In genomic region chr22:49825944-49826602, GRCh38 we compare ENCODE assay signal across 8 cellular contexts. TPM values are rescaled to one million over a fixed set of nuclear protein-coding genes. Genes with fewer than 3 reads are reported as not detected.
A peak's percentile ranks its signal among the peaks of the same experiment; 100 is the strongest.
DNase-seq lines count a peak whose midpoint lies in the region; ATAC-seq, FAIRE-seq and TF ChIP-seq lines count a peak whose summit lies in the region.

No MANE protein-coding gene starts in this region.

- in situ Hi-C loops in HepG2 (cut with HindIII; ENCODE audit: extremely low pct_ligation_motif_present, low pct_unique_long_range_greater_than_20kb), result no loop called here

- TF ChIP-seq RAD21 in HepG2 (CRISPR knock-in tag; IDR thresholded peaks at IDR 0.05), result no peak

- DNase-seq in ELR (ENCODE audit: low read depth), result peak; percentile 73
- DNase-seq in T follicular helper cell (ENCODE audit: low read depth), result peak; percentile 54
- DNase-seq in ascending aorta (ENCODE audit: low spot score in 2 of 2), result no peak
- DNase-seq in HepG2 (ENCODE audit: low spot score), result peak; percentile 38
- peak; percentile 52 for DNase-seq in stimulated activated CD8-positive, alpha-beta memory T cell treated with anti-CD3 and anti-CD28 coated beads, Interleukin-12 subunit alpha, Interleukin-12 subunit beta, amount 100 ng/mL, for 4 hours (ENCODE audit: low read depth)
- DNase-seq in amygdala (lab: John Stamatoyannopoulos, UW), result no peak
- DNase-seq in HCEC 1CT, result no peak

- H2AFZ ChIP-seq in HepG2 (ENCODE audit: low read length), result no peak overlapping the region

- peak overlapping the region; percentile 89 for H3K9ac ChIP-seq in HepG2 (ENCODE audit: insufficient read depth, low read depth, low read length)

- TF ChIP-seq CTCF in ascending aorta (IDR thresholded peaks at IDR 0.05) (no peak), HepG2 (CRISPR knock-in tag; IDR thresholded peaks at IDR 0.05) (no peak)

- H3K27me3 ChIP-seq in ascending aorta (no peaks in the 10 kb centered on the region), HepG2 (ENCODE audit: control insufficient read depth in 1 of 2, insufficient read depth in 2 of 2, low read length in 2 of 2) (peaks cover 0 to 1% of the 10 kb centered on the region in 2 experiments; a peak in 2 of 5 replicates)

- TF ChIP-seq POLR2A in HepG2 (IDR thresholded peaks at IDR 0.05; ENCODE audit: insufficient read depth in 1 of 2, low read depth in 2 of 2, low read length in 2 of 2), result no peak

- H3K4me1 ChIP-seq in ascending aorta, result peaks cover 9 to 23% of the 10 kb centered on the region in 2 donors
- H3K4me1 ChIP-seq in HepG2 (ENCODE audit: insufficient read depth, low read length), result peaks cover 47% of the 10 kb centered on the region

- H3K4me3 ChIP-seq in ascending aorta (peak overlapping the region; percentile 91 to 93), HepG2 (replicated peaks in 1 of 3; ENCODE audit: insufficient read depth in 1 of 3, low read depth in 2 of 3, low read length in 3 of 3) (peak overlapping the region; percentile 87 to 99 (median 96))

- WGBS in HepG2 (ENCODE audit: low lambda C conversion rate), result 0% methylated on average over 13 of the region's 31 CpGs

- CTCF ChIA-PET in HepG2 (lab: Yijun Ruan, JAX; ENCODE audit: low intra/inter-chr PET ratio, low total read pairs), result no interaction called here

- peak; percentile 50 for ATAC-seq in HepG2
- no peak for ATAC-seq in HG03521 (IDR thresholded peaks at IDR 0.05; ENCODE audit: unreplicated experiment)

- H3K79me2 ChIP-seq in HepG2 (ENCODE audit: insufficient read depth, low read length), result peaks cover 58% of the 10 kb centered on the region

- peaks cover 27% of the 10 kb centered on the region for H4K20me1 ChIP-seq in HepG2 (ENCODE audit: insufficient read depth, low read length)

- H3K36me3 ChIP-seq in ascending aorta, result peaks cover 31 to 34% of the 10 kb centered on the region in 2 donors
- H3K36me3 ChIP-seq in HepG2 (replicated peaks in 1 of 2; ENCODE audit: control insufficient read depth in 1 of 2, insufficient read depth in 2 of 2, low read length in 2 of 2), result peaks cover 15 to 31% of the 10 kb centered on the region in 2 experiments; a peak in 4 of 5 replicates

- peak overlapping the region in 1 of 2 donors; percentile 74 for H3K27ac ChIP-seq in ascending aorta
- peak overlapping the region; percentile 62 for H3K27ac ChIP-seq in HepG2 (ENCODE audit: extremely low read length, insufficient read depth, low read length)

- intact Hi-C loops in ascending aorta (cut with DNase I), result loop anchor here (5.0 kb wide), 1 partner anchor 1249 kb away; no protein-coding TSS in a partner anchor
- intact Hi-C loops in HepG2 (cut with micrococcal nuclease; ENCODE audit: unreplicated experiment), result no loop called here

- peaks cover 0 to 4% of the 10 kb centered on the region in 2 donors for H3K9me3 ChIP-seq in ascending aorta
- H3K9me3 ChIP-seq in HepG2 (ENCODE audit: low read length), result no peaks in the 10 kb centered on the region

- POLR2A ChIA-PET in HepG2 (lab: Yijun Ruan, JAX), result interaction anchor here (1.0 to 1.3 kb wide), 3 partner anchors 11 to 121 kb away, joined by 3 to 4 read pairs (median 3); no protein-coding TSS in a partner anchor

- peak overlapping the region; percentile 95 for H3K4me2 ChIP-seq in HepG2 (ENCODE audit: low read depth, low read length)

- no peak for TF ChIP-seq EP300 in HepG2 (IDR thresholded peaks at IDR 0.05; ENCODE audit: low read depth in 2 of 2, low read length in 2 of 2)
- TF ChIP-seq EP300 in HepG2 (CRISPR knock-in tag; IDR thresholded peaks at IDR 0.05; ENCODE audit: borderline replicate concordance), result no peak

- FAIRE-seq in HepG2 (lab: Jason Lieb, UNC), result no peak

- BruUV-seq in HepG2 (replicated peaks; lab: Mats Ljungman, UMichigan), result no TSS peak

TF ChIP-seq in HepG2, 621 proteins besides CTCF, POLR2A, EP300 and RAD21 (continues in another document):
- TF ChIP-seq ZSCAN20 (CRISPR knock-in tag; IDR thresholded peaks at IDR 0.05; ENCODE audit: borderline replicate concordance), result 0 out of 2 replicates have a peak, but pooled peaks have one; percentile 1
- peak; percentile 36 for TF ChIP-seq ZSCAN25 (CRISPR knock-in tag; IDR thresholded peaks at IDR 0.05)
- 0 out of 2 replicates have a peak, but pooled peaks have one; percentile 20 for TF ChIP-seq ZNF740 (CRISPR knock-in tag; IDR thresholded peaks at IDR 0.05)
- TF ChIP-seq TFDP1 (CRISPR knock-in tag; IDR thresholded peaks at IDR 0.05; ENCODE audit: borderline replicate concordance), result no peak
- 0 out of 2 replicates have a peak, but pooled peaks have one; percentile 4 for TF ChIP-seq ZBTB7B (CRISPR knock-in tag; IDR thresholded peaks at IDR 0.05)
- 0 out of 2 replicates have a peak, but pooled peaks have one; percentile 11 for TF ChIP-seq YEATS4 (CRISPR knock-in tag; IDR thresholded peaks at IDR 0.05; ENCODE audit: borderline replicate concordance)
- peak; percentile 2; the same call in 1 of the 2 replicates for TF ChIP-seq HNF4A (CRISPR knock-in tag; IDR thresholded peaks at IDR 0.05)
- 0 out of 2 replicates have a peak, but pooled peaks have one; percentile 29 for TF ChIP-seq TSC22D2 (CRISPR knock-in tag; IDR thresholded peaks at IDR 0.05; ENCODE audit: borderline replicate concordance)
- TF ChIP-seq NCOA1 (CRISPR knock-in tag; IDR thresholded peaks at IDR 0.05), result no peak
- no peak for TF ChIP-seq ZNF296 (CRISPR knock-in tag; conservative IDR thresholded peaks at IDR 0.05)
- TF ChIP-seq ATF7-NPFF (CRISPR knock-in tag; IDR thresholded peaks at IDR 0.05; ENCODE audit: low read depth), result peak; percentile 14; the same call in 1 of the 2 replicates
- TF ChIP-seq NFATC3 (CRISPR knock-in tag; IDR thresholded peaks at IDR 0.05), result 0 out of 2 replicates have a peak, but pooled peaks have one; percentile 20

RNA-seq across cellular contexts. Expression of gene BRD1, which starts 1.6 kb away (rescaled TPM):
- 32.5 TPM for total RNA-seq in ascending aorta
- total RNA-seq in HepG2 (2016; rRNA removed; fragmentation: Illumina TruSeq; extraction: Trizol), result 6.6 and 12.0 TPM in 2 replicates
- total RNA-seq in HepG2 (2016; cell fraction: cytosol; rRNA removed; fragmentation: Illumina TruSeq; extraction: Trizol; ENCODE audit: low read depth), result 6.1 and 7.5 TPM in 2 replicates
- total RNA-seq in HepG2 (2016; cell fraction: insoluble cytoplasmic fraction; rRNA removed; fragmentation: Illumina TruSeq; extraction: Trizol), result 6.3 and 13.3 TPM in 2 replicates
- 6.7 and 8.2 TPM in 2 replicates for total RNA-seq in HepG2 (2016; cell fraction: membrane; rRNA removed; fragmentation: Illumina TruSeq; extraction: Trizol)
- total RNA-seq in HepG2 (2016; cell fraction: nucleus; rRNA removed; fragmentation: Illumina TruSeq; extraction: Trizol), result 14.2 and 15.7 TPM in 2 replicates
- 5.1 and 6.4 TPM in 2 replicates for polyA plus RNA-seq in HepG2 (2011; rRNA removed)
- polyA plus RNA-seq in HepG2 (2011; cell fraction: cytosol; rRNA removed), result 3.8 and 3.9 TPM in 2 replicates
- polyA plus RNA-seq in HepG2 (2011; cell fraction: nucleus; rRNA removed), result 29.0 and 31.0 TPM in 2 replicates
- polyA plus RNA-seq in HepG2 (2012), result 14.8 and 16.2 TPM in 2 replicates
- 0.67 and 0.95 TPM in 2 replicates for polyA plus RNA-seq in HepG2 (2016; cell fraction: cytosol; fragmentation: Illumina TruSeq; extraction: Trizol; ENCODE audit: low read depth)
- polyA plus RNA-seq in HepG2 (2016; cell fraction: insoluble cytoplasmic fraction; fragmentation: Illumina TruSeq; extraction: Trizol; ENCODE audit: low read depth), result 8.8 and 10.0 TPM in 2 replicates
- 2.6 and 3.2 TPM in 2 replicates for polyA plus RNA-seq in HepG2 (2016; cell fraction: membrane; fragmentation: Illumina TruSeq; extraction: Trizol; ENCODE audit: low read depth)
- polyA plus RNA-seq in HepG2 (2016; cell fraction: nucleus; fragmentation: Illumina TruSeq; extraction: Trizol; ENCODE audit: insufficient read depth, low read depth), result 28.8 and 30.8 TPM in 2 replicates
- 4.2 and 8.4 TPM in 2 replicates for polyA minus RNA-seq in HepG2 (2011; rRNA and poly(A)+ RNA removed; ENCODE audit: low replicate concordance)
- polyA minus RNA-seq in HepG2 (2011; cell fraction: cytosol; rRNA and poly(A)+ RNA removed), result 7.6 and 8.3 TPM in 2 replicates
- 29.1 and 32.0 TPM in 2 replicates for polyA minus RNA-seq in HepG2 (2011; cell fraction: nucleus; rRNA and poly(A)+ RNA removed)

RNA-seq across cellular contexts. Expression of gene ZBED4, which starts 27.6 kb away (rescaled TPM):
- 10.1 TPM for total RNA-seq in ascending aorta
- total RNA-seq in HepG2 (2016; rRNA removed; fragmentation: Illumina TruSeq; extraction: Trizol), result 9.6 and 11.9 TPM in 2 replicates
- 0.91 and 1.3 TPM in 2 replicates for total RNA-seq in HepG2 (2016; cell fraction: cytosol; rRNA removed; fragmentation: Illumina TruSeq; extraction: Trizol; ENCODE audit: low read depth)
- 9.6 and 9.7 TPM in 2 replicates for total RNA-seq in HepG2 (2016; cell fraction: insoluble cytoplasmic fraction; rRNA removed; fragmentation: Illumina TruSeq; extraction: Trizol)
- 5.5 TPM in 2 replicates for total RNA-seq in HepG2 (2016; cell fraction: membrane; rRNA removed; fragmentation: Illumina TruSeq; extraction: Trizol)
- 8.0 and 9.8 TPM in 2 replicates for total RNA-seq in HepG2 (2016; cell fraction: nucleus; rRNA removed; fragmentation: Illumina TruSeq; extraction: Trizol)
- polyA plus RNA-seq in HepG2 (2011; rRNA removed), result 5.4 and 6.0 TPM in 2 replicates
- 4.8 and 5.6 TPM in 2 replicates for polyA plus RNA-seq in HepG2 (2011; cell fraction: cytosol; rRNA removed)
- polyA plus RNA-seq in HepG2 (2011; cell fraction: nucleus; rRNA removed), result 9.9 and 11.1 TPM in 2 replicates
- 9.9 and 11.2 TPM in 2 replicates for polyA plus RNA-seq in HepG2 (2012)
- polyA plus RNA-seq in HepG2 (2016; cell fraction: cytosol; fragmentation: Illumina TruSeq; extraction: Trizol; ENCODE audit: low read depth), result 0.43 and 0.49 TPM in 2 replicates
- polyA plus RNA-seq in HepG2 (2016; cell fraction: insoluble cytoplasmic fraction; fragmentation: Illumina TruSeq; extraction: Trizol; ENCODE audit: low read depth), result 9.0 and 10.5 TPM in 2 replicates
- polyA plus RNA-seq in HepG2 (2016; cell fraction: membrane; fragmentation: Illumina TruSeq; extraction: Trizol; ENCODE audit: low read depth), result 2.4 and 2.7 TPM in 2 replicates
- polyA plus RNA-seq in HepG2 (2016; cell fraction: nucleus; fragmentation: Illumina TruSeq; extraction: Trizol; ENCODE audit: insufficient read depth, low read depth), result 13.2 and 13.5 TPM in 2 replicates
- polyA minus RNA-seq in HepG2 (2011; rRNA and poly(A)+ RNA removed; ENCODE audit: low replicate concordance), result 7.8 and 12.8 TPM in 2 replicates
- polyA minus RNA-seq in HepG2 (2011; cell fraction: cytosol; rRNA and poly(A)+ RNA removed), result 8.8 and 10.3 TPM in 2 replicates
- 12.1 and 13.2 TPM in 2 replicates for polyA minus RNA-seq in HepG2 (2011; cell fraction: nucleus; rRNA and poly(A)+ RNA removed)

Comparison
In these comparisons a context has a peak if more than half of its experiments do, and no peak if none do; other contexts are left out.
1. DNase-seq: peak in ELR (single experiment), T follicular helper cell (single experiment), HepG2 (single experiment) and stimulated activated CD8-positive, alpha-beta memory T cell treated with anti-CD3 and anti-CD28 coated beads, Interleukin-12 subunit alpha, Interleukin-12 subunit beta, amount 100 ng/mL, for 4 hours (single experiment); none in ascending aorta (0 of 2), amygdala (0 of 56) and HCEC 1CT (single experiment).